ENCODE assay signal across 23 cellular contexts in genomic region chr3:194208701-194209100, GRCh38.
"Had no signal": no experiment of that assay in that cellular context is flagged by ENCODE, and none has a peak within 500 bp of the region (broad histone marks: within the 10 kb centered on the region; RNA-seq: fewer than 3 reads in every experiment).

No MANE protein-coding gene starts in this region.

- H3K4me1 ChIP-seq: psoas muscle had no signal

- H3K27me3 ChIP-seq: hepatocyte, right lobe of liver, testis had no signal

- H3K27ac ChIP-seq: coronary artery, hepatocyte, neural progenitor cell, psoas muscle, right lobe of liver, testis, transverse colon had no signal

- H3K36me3 ChIP-seq: neural progenitor cell, right lobe of liver, transverse colon had no signal

- H3K9me3 ChIP-seq: psoas muscle, right lobe of liver, testis, transverse colon had no signal

- H3K4me3 ChIP-seq: coronary artery, hepatocyte, lung, neural progenitor cell, psoas muscle, right lobe of liver, testis, transverse colon had no signal

- DNase-seq: effector CD4-positive, alpha-beta T cell; foreskin melanocyte; head of caudate nucleus; kidney; left cardiac atrium; left ventricle myocardium superior; mesenchymal stem cell; midbrain; occipital lobe; psoas muscle; retina; right lobe of liver; stimulated activated CD4-positive, alpha-beta T cell treated with anti-CD3 and anti-CD28 coated beads, Interleukin-2, amount 100 ng/mL, for 24 hours; stimulated activated CD4-positive, alpha-beta T cell treated with anti-CD3 and anti-CD28 coated beads, Interleukin-4, amount 100 ng/mL, for 4 hours; stimulated activated naive B cell treated with anti-CD40 and anti-IgM and Interleukin-4, amounts not matched to agents 10 μg/mL and 1 μg/mL and 100 μg/mL, for 72 hours; stimulated activated naive CD8-positive, alpha-beta T cell treated with anti-CD3 and anti-CD28 coated beads, Interleukin-15, amount 100 ng/mL, for 72 hours; testis; transverse colon had no signal

- ATAC-seq: left cardiac atrium; left ventricle myocardium superior; natural killer cell treated with Interleukin-12 subunit alpha and Interleukin-12 subunit beta and Interleukin-15 and Interleukin-18, amount 100 ng/mL, for 72 hours; psoas muscle; right lobe of liver; stimulated activated naive B cell treated with anti-CD40 and anti-IgM and Interleukin-4, amounts not matched to agents 10 μg/mL and 1 μg/mL and 100 μg/mL, for 72 hours; stimulated activated naive CD8-positive, alpha-beta T cell treated with anti-CD3 and anti-CD28 coated beads, Interleukin-15, amount 100 ng/mL, for 72 hours had no signal
